28 cellular contexts compared by ENCODE assay signal in genomic region chr14:101108579-101109346, GRCh38.
A peak's percentile ranks its signal among the peaks of the same experiment; 100 is the strongest.
DNase-seq lines count a peak whose midpoint lies in the region; TF ChIP-seq lines count a peak whose summit lies in the region.
"Had no signal": no experiment of that assay in that cellular context is flagged by ENCODE, and none has a peak within 500 bp of the region (broad histone marks: within the 10 kb centered on the region; RNA-seq: fewer than 3 reads in every experiment).

No MANE protein-coding gene starts in this region.

- no peak overlapping the region for H3K4me3 ChIP-seq in coronary artery
- H3K4me3 ChIP-seq in stomach, result no peak overlapping the region
- H3K4me3 ChIP-seq: body of pancreas, heart right ventricle, upper lobe of left lung had no signal

- H3K27ac Mint-ChIP-seq in activated CD4-positive, alpha-beta memory T cell treated with anti-CD3 and anti-CD28 coated beads, Interleukin-2, amount 10 ng/mL, durations not matched to agents 7 days and 5 days, result no peak overlapping the region
- H3K27ac Mint-ChIP-seq in activated CD4-positive, alpha-beta memory T cell treated with anti-CD3 and anti-CD28 coated beads for 36 hours, result no peak overlapping the region
- H3K27ac Mint-ChIP-seq: activated naive CD4-positive, alpha-beta T cell treated with anti-CD3 and anti-CD28 coated beads, Interleukin-2, amount 10 ng/mL, durations not matched to agents 7 days and 5 days; activated T-cell treated with anti-CD3 and anti-CD28 coated beads, Interleukin-2, amount 50 U/mL, for 72 hours; H9; memory B cell had no signal

- no peaks in the 10 kb centered on the region for H3K4me1 Mint-ChIP-seq in activated CD4-positive, alpha-beta memory T cell treated with anti-CD3 and anti-CD28 coated beads, Interleukin-2, amount 10 ng/mL, durations not matched to agents 7 days and 5 days
- no peaks in the 10 kb centered on the region for H3K4me1 Mint-ChIP-seq in activated CD4-positive, alpha-beta memory T cell treated with anti-CD3 and anti-CD28 coated beads for 36 hours (ENCODE audit: low read depth)
- H3K4me1 Mint-ChIP-seq: activated naive CD4-positive, alpha-beta T cell treated with anti-CD3 and anti-CD28 coated beads, Interleukin-2, amount 10 ng/mL, durations not matched to agents 7 days and 5 days; memory B cell had no signal

- POLR2A ChIA-PET in activated CD4-positive, alpha-beta memory T cell treated with anti-CD3 and anti-CD28 coated beads, Interleukin-2, amount 10 ng/mL, durations not matched to agents 7 days and 5 days (lab: Charles Lee), result no interaction called here
- POLR2A ChIA-PET in activated CD4-positive, alpha-beta memory T cell treated with anti-CD3 and anti-CD28 coated beads for 36 hours (lab: Charles Lee), result no interaction called here

- H3K4me3 Mint-ChIP-seq in activated CD4-positive, alpha-beta memory T cell treated with anti-CD3 and anti-CD28 coated beads, Interleukin-2, amount 10 ng/mL, durations not matched to agents 7 days and 5 days, result no peak overlapping the region
- no peak overlapping the region for H3K4me3 Mint-ChIP-seq in activated CD4-positive, alpha-beta memory T cell treated with anti-CD3 and anti-CD28 coated beads for 36 hours
- H3K4me3 Mint-ChIP-seq: activated naive CD4-positive, alpha-beta T cell treated with anti-CD3 and anti-CD28 coated beads, Interleukin-2, amount 10 ng/mL, durations not matched to agents 7 days and 5 days; activated T-cell treated with anti-CD3 and anti-CD28 coated beads, Interleukin-2, amount 50 U/mL, for 72 hours; CD14-positive monocyte; H9; memory B cell had no signal

- H3K36me3 ChIP-seq in stomach, result no peaks in the 10 kb centered on the region
- H3K36me3 ChIP-seq: heart right ventricle, upper lobe of left lung had no signal

- TF ChIP-seq CTCF in coronary artery (IDR thresholded peaks at IDR 0.05), result no peak
- TF ChIP-seq CTCF in stomach (IDR thresholded peaks at IDR 0.05), result no peak
- no peak for TF ChIP-seq CTCF in GM10266 (IDR thresholded peaks at IDR 0.05; ENCODE audit: control insufficient read depth, insufficient read depth, low read depth, missing control alignments)

- 83 to 90% (median 84%) methylated on average over 8 to 16 of the region's 16 CpGs for WGBS in stomach, 5 donors

- peaks cover 0 to 8% (median 0%) of the 10 kb centered on the region in 3 donors for H3K27me3 ChIP-seq in stomach
- H3K27me3 ChIP-seq: body of pancreas, upper lobe of left lung had no signal

- H3K27ac ChIP-seq in coronary artery, result no peak overlapping the region
- no peak overlapping the region for H3K27ac ChIP-seq in stomach
- H3K27ac ChIP-seq: body of pancreas, heart right ventricle, upper lobe of left lung, VCaP had no signal

- H3K9me3 ChIP-seq in stomach, result no peaks in the 10 kb centered on the region
- H3K9me3 ChIP-seq: body of pancreas had no signal

- no peak for TF ChIP-seq POLR2A in stomach (IDR thresholded peaks at IDR 0.05)

- intact Hi-C loops in activated CD4-positive, alpha-beta memory T cell treated with anti-CD3 and anti-CD28 coated beads for 36 hours (cut with micrococcal nuclease), result no loop called here
- intact Hi-C loops in stomach (cut with DNase I; ENCODE audit: low total_unique reads), result no loop called here

- no peaks in the 10 kb centered on the region for H3K27me3 Mint-ChIP-seq in activated CD4-positive, alpha-beta memory T cell treated with anti-CD3 and anti-CD28 coated beads, Interleukin-2, amount 10 ng/mL, durations not matched to agents 7 days and 5 days
- peaks cover under 1% of the 10 kb centered on the region for H3K27me3 Mint-ChIP-seq in activated CD4-positive, alpha-beta memory T cell treated with anti-CD3 and anti-CD28 coated beads for 36 hours
- H3K27me3 Mint-ChIP-seq: activated naive CD4-positive, alpha-beta T cell treated with anti-CD3 and anti-CD28 coated beads, Interleukin-2, amount 10 ng/mL, durations not matched to agents 7 days and 5 days had no signal

- CTCF ChIA-PET in activated CD4-positive, alpha-beta memory T cell treated with anti-CD3 and anti-CD28 coated beads, Interleukin-2, amount 10 ng/mL, durations not matched to agents 7 days and 5 days (lab: Charles Lee), result no interaction called here
- CTCF ChIA-PET in activated CD4-positive, alpha-beta memory T cell treated with anti-CD3 and anti-CD28 coated beads for 36 hours (lab: Charles Lee), result no interaction called here

- H3K9me3 Mint-ChIP-seq in activated CD4-positive, alpha-beta memory T cell treated with anti-CD3 and anti-CD28 coated beads, Interleukin-2, amount 10 ng/mL, durations not matched to agents 7 days and 5 days, result no peaks in the 10 kb centered on the region
- no peaks in the 10 kb centered on the region for H3K9me3 Mint-ChIP-seq in activated CD4-positive, alpha-beta memory T cell treated with anti-CD3 and anti-CD28 coated beads for 36 hours
- H3K9me3 Mint-ChIP-seq: activated naive CD4-positive, alpha-beta T cell treated with anti-CD3 and anti-CD28 coated beads, Interleukin-2, amount 10 ng/mL, durations not matched to agents 7 days and 5 days; H9 had no signal

- peak; percentile 8 for DNase-seq in activated CD4-positive, alpha-beta memory T cell treated with anti-CD3 and anti-CD28 coated beads, Interleukin-2, amount 10 ng/mL, durations not matched to agents 7 days and 5 days
- no peak for DNase-seq in activated CD4-positive, alpha-beta memory T cell treated with anti-CD3 and anti-CD28 coated beads for 36 hours
- DNase-seq in coronary artery (ENCODE audit: low spot score), result peak; percentile 60
- peak; percentile 87 for DNase-seq in mesenteric fat pad (ENCODE audit: low spot score)
- DNase-seq in stomach, result peak; percentile 19
- DNase-seq in GM10266 (ENCODE audit: extremely low spot score), result no peak
- DNase-seq in A172 (ENCODE audit: low spot score), result no peak
- no peak for DNase-seq in AG08395 (ENCODE audit: low spot score)
- DNase-seq: 8988T; activated CD4-positive, alpha-beta T cell treated with anti-CD3 and anti-CD28 coated beads for 48 hours; activated naive CD4-positive, alpha-beta T cell treated with anti-CD3 and anti-CD28 coated beads, Interleukin-2, amount 10 ng/mL, durations not matched to agents 7 days and 5 days; activated T-cell treated with anti-CD3 and anti-CD28 coated beads, Interleukin-2, amount 50 U/mL, for 72 hours; body of pancreas; DMS79; H9; heart right ventricle; Kasumi-1; kidney glomerular epithelial cell; NCI-H1417; NCI-H2029 treated with DMSO at 0.1 percent for 48 hours; NCI-H524 treated with DMSO at 0.1 percent for 48 hours; right cardiac atrium; SHP77; T-helper 9 cell had no signal

- no peaks in the 10 kb centered on the region for H3K4me1 ChIP-seq in stomach
- H3K4me1 ChIP-seq: body of pancreas, heart right ventricle, upper lobe of left lung had no signal

- no peak for TF ChIP-seq EP300 in stomach (IDR thresholded peaks at IDR 0.05)

- H3K36me3 Mint-ChIP-seq in activated CD4-positive, alpha-beta memory T cell treated with anti-CD3 and anti-CD28 coated beads, Interleukin-2, amount 10 ng/mL, durations not matched to agents 7 days and 5 days (ENCODE audit: low read depth), result no peaks in the 10 kb centered on the region
- H3K36me3 Mint-ChIP-seq in activated CD4-positive, alpha-beta memory T cell treated with anti-CD3 and anti-CD28 coated beads for 36 hours, result no peaks in the 10 kb centered on the region
- H3K36me3 Mint-ChIP-seq: activated naive CD4-positive, alpha-beta T cell treated with anti-CD3 and anti-CD28 coated beads, Interleukin-2, amount 10 ng/mL, durations not matched to agents 7 days and 5 days; CD14-positive monocyte; memory B cell had no signal

Comparison
In these comparisons a context has a peak if more than half of its experiments do, and no peak if none do; other contexts are left out.
1. DNase-seq: peak in activated CD4-positive, alpha-beta memory T cell treated with anti-CD3 and anti-CD28 coated beads, Interleukin-2, amount 10 ng/mL, durations not matched to agents 7 days and 5 days (single experiment), coronary artery (single experiment), mesenteric fat pad (single experiment) and stomach (single experiment); none in activated CD4-positive, alpha-beta memory T cell treated with anti-CD3 and anti-CD28 coated beads for 36 hours (single experiment), GM10266 (single experiment), A172 (single experiment) and AG08395 (single experiment).